8 cellular contexts compared by ENCODE assay signal in the genomic region with DNA sequence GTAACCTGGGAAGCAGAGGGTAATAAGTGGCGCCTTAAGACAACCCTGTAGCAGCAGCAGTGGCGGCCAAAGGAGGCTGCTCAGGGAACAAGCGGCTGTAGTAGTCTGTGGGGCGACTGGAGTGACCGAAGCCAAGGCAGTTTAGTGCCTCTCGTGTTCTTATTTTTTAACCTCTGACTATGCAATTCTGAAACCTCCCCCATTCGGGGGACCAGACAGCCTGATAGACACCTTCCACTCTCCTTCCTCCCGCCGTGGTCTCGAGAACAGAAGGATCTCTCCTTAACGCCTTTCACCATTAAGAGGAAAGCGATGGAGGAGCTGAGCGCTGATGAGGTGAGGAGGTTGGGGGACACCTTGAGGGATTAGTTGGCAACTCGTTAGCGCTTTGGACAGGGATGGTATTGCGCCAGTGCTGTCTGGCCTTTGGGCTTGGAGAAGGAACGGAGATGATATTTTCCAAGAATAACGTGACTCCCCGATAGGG. TPM values are rescaled to one million over a fixed set of nuclear protein-coding genes. Genes with fewer than 3 reads are reported as not detected.
DNase-seq lines count a peak whose midpoint lies in the region; ATAC-seq lines count a peak whose summit lies in the region.

No MANE protein-coding gene starts in this region.

- H3K4me3 ChIP-seq in SK-N-MC (peak overlapping the region; percentile 94), endocrine pancreas (ENCODE audit: control insufficient read depth, insufficient read depth, low read length) (peak overlapping the region; percentile 97), mucosa of stomach (ENCODE audit: low read length) (peak overlapping the region; percentile 98), urinary bladder (ENCODE audit: low read depth, low read length) (peak overlapping the region; percentile 71)

- H3K9ac ChIP-seq in SK-N-MC (ENCODE audit: insufficient read length): peak overlapping the region; percentile 88
- H3K9ac ChIP-seq in endocrine pancreas (ENCODE audit: control insufficient read depth, insufficient read depth, low read length): peak overlapping the region; percentile 97
- H3K9ac ChIP-seq in mucosa of stomach (ENCODE audit: low read length): peak overlapping the region; percentile 95

- ATAC-seq in GM18873 (IDR thresholded peaks at IDR 0.05; ENCODE audit: low FRiP score, unreplicated experiment) (peak; percentile 17), HG03354 (IDR thresholded peaks at IDR 0.05; ENCODE audit: poor library complexity, severe bottlenecking, unreplicated experiment) (peak; percentile 32), GM19467 (IDR thresholded peaks at IDR 0.05; ENCODE audit: unreplicated experiment) (no peak)

- H3K36me3 ChIP-seq in SK-N-MC (ENCODE audit: insufficient read depth, low read length) (peaks cover 20% of the 10 kb centered on the region), endocrine pancreas (ENCODE audit: control insufficient read depth, insufficient read depth, low read length) (no peaks in the 10 kb centered on the region), mucosa of stomach (ENCODE audit: control insufficient read depth, insufficient read depth, low read length) (peaks cover 3% of the 10 kb centered on the region), urinary bladder (ENCODE audit: insufficient read depth) (no peaks in the 10 kb centered on the region)

- H3K27ac ChIP-seq in SK-N-MC (peak overlapping the region; percentile 92), urinary bladder (ENCODE audit: low read depth) (peak overlapping the region; percentile 89)

- H3K9me3 ChIP-seq in SK-N-MC (ENCODE audit: low read depth, low read length): no peaks in the 10 kb centered on the region
- H3K9me3 ChIP-seq in endocrine pancreas (ENCODE audit: control insufficient read depth, low read length): no peaks in the 10 kb centered on the region
- no peaks in the 10 kb centered on the region for H3K9me3 ChIP-seq in mucosa of stomach (ENCODE audit: control insufficient read depth, low read length)

- WGBS in urinary bladder: under 1% methylated on average over 19 of the region's 19 CpGs

- H3K4me1 ChIP-seq in endocrine pancreas (ENCODE audit: control insufficient read depth, insufficient read depth, low read length): no peaks in the 10 kb centered on the region
- H3K4me1 ChIP-seq in mucosa of stomach (ENCODE audit: control insufficient read depth, insufficient read depth, low read length): peaks cover 6% of the 10 kb centered on the region
- H3K4me1 ChIP-seq in urinary bladder (ENCODE audit: insufficient read depth): no peaks in the 10 kb centered on the region

- no peaks in the 10 kb centered on the region for H3K27me3 ChIP-seq in endocrine pancreas (ENCODE audit: control insufficient read depth, insufficient read depth, low read length)
- no peaks in the 10 kb centered on the region for H3K27me3 ChIP-seq in mucosa of stomach (ENCODE audit: control insufficient read depth, insufficient read depth, low read length)

- DNase-seq in COLO668 (lab: John Stamatoyannopoulos, UW; ENCODE audit: unreplicated experiment) (peak; percentile 58), SK-N-MC (ENCODE audit: low read depth, low spot score) (no peak)

RNA-seq across cellular contexts. Expression of gene UBE4B, which starts 0.6 kb away (rescaled TPM):
- 37.1 TPM for total RNA-seq in urinary bladder
- 27.4 TPM for polyA plus RNA-seq in urinary bladder

RNA-seq across cellular contexts. Expression of gene RBP7, which starts 36.4 kb away (rescaled TPM):
- 2.4 TPM for total RNA-seq in urinary bladder
- polyA plus RNA-seq in urinary bladder: 20.9 TPM
